In genomic region chrX:68511255-68511654, GRCh38 we compare ENCODE assay signal across 9 cellular contexts. TPM values are rescaled to one million over a fixed set of nuclear protein-coding genes. Genes with fewer than 3 reads are reported as not detected.
DNase-seq lines count a peak whose midpoint lies in the region; ATAC-seq and TF ChIP-seq lines count a peak whose summit lies in the region.
"Had no signal": no experiment of that assay in that cellular context is flagged by ENCODE, and none has a peak within 500 bp of the region (broad histone marks: within the 10 kb centered on the region; RNA-seq: fewer than 3 reads in every experiment).

No MANE protein-coding gene starts in this region.

- no peak overlapping the region for H3K4me3 Mint-ChIP-seq in T-helper 17 cell
- H3K4me3 Mint-ChIP-seq: stimulated activated naive CD8-positive, alpha-beta T cell treated with anti-CD3 and anti-CD28 coated beads, Interleukin-15, Interleukin-2, amounts not matched to agents 100 ng/mL and 50 ng/mL, for 24 hours had no signal

- peaks cover 18% of the 10 kb centered on the region for H3K4me1 Mint-ChIP-seq in T-helper 17 cell

- H3K27ac ChIP-seq in left ventricle myocardium inferior (replicated peaks) (no peak overlapping the region), KMS-11 (no peak overlapping the region), gastrocnemius medialis (no peak overlapping the region)

- H3K4me3 ChIP-seq in left ventricle myocardium inferior (no peak overlapping the region), KMS-11 (IDR thresholded peaks at IDR 0.05; ENCODE audit: insufficient read depth, low read depth, low read length) (no peak overlapping the region), fibroblast of villous mesenchyme (ENCODE audit: low read depth, low read length) (no peak overlapping the region), gastrocnemius medialis (no peak overlapping the region)

- intact Hi-C loops in left ventricle myocardium inferior (cut with micrococcal nuclease) (loop anchor here (5.0 kb wide), 2 partner anchors 201 to 296 kb away; no protein-coding TSS in a partner anchor), left cardiac atrium (cut with DNase I) (loop anchor here (5.0 to 10.0 kb wide), 3 partner anchors 194 to 296 kb away; no protein-coding TSS in a partner anchor), gastrocnemius medialis (cut with DNase I; ENCODE audit: low total_unique reads) (loop anchor here (1.0 to 5.0 kb wide), 2 partner anchors 200 to 296 kb away; no protein-coding TSS in a partner anchor)

- H3K9ac ChIP-seq in KMS-11, result no peak overlapping the region

- H3K27ac Mint-ChIP-seq in T-helper 17 cell, result no peak overlapping the region
- H3K27ac Mint-ChIP-seq: stimulated activated naive CD8-positive, alpha-beta T cell treated with anti-CD3 and anti-CD28 coated beads, Interleukin-15, Interleukin-2, amounts not matched to agents 100 ng/mL and 50 ng/mL, for 24 hours had no signal

- TF ChIP-seq CTCF in left ventricle myocardium inferior (IDR thresholded peaks at IDR 0.05; ENCODE audit: borderline replicate concordance), result peak; percentile 77
- TF ChIP-seq CTCF in KMS-11 (conservative IDR thresholded peaks at IDR 0.05; ENCODE audit: low read depth, low read length), result peak; percentile 54
- peak; percentile 76 for TF ChIP-seq CTCF in fibroblast of villous mesenchyme (IDR thresholded peaks at IDR 0.05; ENCODE audit: insufficient read depth, low read depth, low read length)
- TF ChIP-seq CTCF in gastrocnemius medialis (IDR thresholded peaks at IDR 0.05 in 4 of 5, conservative IDR thresholded peaks at IDR 0.05 in 1 of 5), result peak; percentile 45 to 85 (median 64)

- peaks cover 2% of the 10 kb centered on the region for H3K36me3 Mint-ChIP-seq in T-helper 17 cell (ENCODE audit: low read depth)

- no peaks in the 10 kb centered on the region for H4K20me1 ChIP-seq in KMS-11 (ENCODE audit: insufficient read depth)

- in situ Hi-C loops in gastrocnemius medialis (cut with MboI; ENCODE audit: low sequenced_read_pairs in 4 of 4), result loop anchor here (10.0 to 25.0 kb wide), 3 partner anchors 201 to 301 kb away; no protein-coding TSS in a partner anchor

- H2AFZ ChIP-seq in KMS-11 (ENCODE audit: low read depth), result no peak overlapping the region

- H3K4me1 ChIP-seq in left ventricle myocardium inferior (peaks cover 37% of the 10 kb centered on the region), KMS-11 (ENCODE audit: low read depth, poor library complexity, severe bottlenecking) (peaks cover 6% of the 10 kb centered on the region), gastrocnemius medialis (peaks cover 7% of the 10 kb centered on the region in 2 donors)

- no peaks in the 10 kb centered on the region; the same call in 1 of the 2 replicates for H3K79me2 ChIP-seq in KMS-11 (ENCODE audit: insufficient read depth, low read depth)

- no peak for DNase-seq in left ventricle myocardium inferior
- DNase-seq in left cardiac atrium, result no peak
- DNase-seq in T-helper 17 cell, result no peak
- peak; percentile 49 for DNase-seq in fibroblast of villous mesenchyme (ENCODE audit: low read depth)
- DNase-seq in gastrocnemius medialis, result no peak
- DNase-seq in MV-4-11 (lab: John Stamatoyannopoulos, UW), result no peak

- no peak for TF ChIP-seq POLR2A in gastrocnemius medialis (IDR thresholded peaks at IDR 0.05)

- H3K9me3 ChIP-seq in left ventricle myocardium inferior (replicated peaks), result no peaks in the 10 kb centered on the region
- no peaks in the 10 kb centered on the region for H3K9me3 ChIP-seq in T-helper 17 cell (ENCODE audit: control insufficient read depth, low read length, poor library complexity, severe bottlenecking)
- no peaks in the 10 kb centered on the region for H3K9me3 ChIP-seq in gastrocnemius medialis

- no peak overlapping the region for H3K4me2 ChIP-seq in KMS-11

- H3K27me3 Mint-ChIP-seq in T-helper 17 cell, result no peaks in the 10 kb centered on the region
- H3K27me3 Mint-ChIP-seq: stimulated activated naive CD8-positive, alpha-beta T cell treated with anti-CD3 and anti-CD28 coated beads, Interleukin-15, Interleukin-2, amounts not matched to agents 100 ng/mL and 50 ng/mL, for 24 hours had no signal

- ATAC-seq in left cardiac atrium (no peak), GM19463 (IDR thresholded peaks at IDR 0.05; ENCODE audit: unreplicated experiment) (peak; percentile 51), T-helper 17 cell (peak; percentile 49), gastrocnemius medialis (no peak)

- peaks cover 48% of the 10 kb centered on the region for H3K36me3 ChIP-seq in left ventricle myocardium inferior
- H3K36me3 ChIP-seq in KMS-11 (ENCODE audit: insufficient read depth), result no peaks in the 10 kb centered on the region
- peaks cover 0 to 32% of the 10 kb centered on the region in 2 donors for H3K36me3 ChIP-seq in gastrocnemius medialis

- no peaks in the 10 kb centered on the region for H3K27me3 ChIP-seq in left ventricle myocardium inferior (ENCODE audit: low read depth)
- H3K27me3 ChIP-seq in KMS-11 (ENCODE audit: insufficient read depth, low read depth), result no peaks in the 10 kb centered on the region
- H3K27me3 ChIP-seq in gastrocnemius medialis, result no peaks in the 10 kb centered on the region

RNA-seq across cellular contexts. Expression of gene YIPF6, which starts 12.4 kb away (rescaled TPM):
- total RNA-seq in left ventricle myocardium inferior (30.4 TPM), left cardiac atrium (10 to 100 TPM; 31.1 to 33.0 TPM), T-helper 17 cell (10 to 100 TPM; 14.4 to 16.5 TPM), fibroblast of villous mesenchyme (26.1 and 43.2 TPM in 2 replicates), gastrocnemius medialis (10 to 100 TPM; 27.3 to 32.7 (median 29.0) TPM)

Comparison
In these comparisons a context has a peak if more than half of its experiments do, and no peak if none do; other contexts are left out.
1. ATAC-seq: peak in GM19463 (single experiment) and T-helper 17 cell (single experiment); none in left cardiac atrium (0 of 2) and gastrocnemius medialis (0 of 2).
2. Peak in every context shown above with its lines, with median percentiles within 50 percentile points of each other: CTCF ChIP-seq.